In genomic region chr17:77503293-77503655, GRCh38 we compare ENCODE assay signal across 19 cellular contexts.
"Had no signal": no experiment of that assay in that cellular context is flagged by ENCODE, and none has a peak within 500 bp of the region (broad histone marks: within the 10 kb centered on the region; RNA-seq: fewer than 3 reads in every experiment).

No MANE protein-coding gene starts in this region.

- H3K9me3 ChIP-seq: ascending aorta, breast epithelium, lower lobe of right lung, pancreas, tibial artery, vagina had no signal

- H3K27ac Mint-ChIP-seq: activated CD4-positive, alpha-beta T cell treated with anti-CD3 and anti-CD28 coated beads, Interleukin-2, amount 10 ng/mL, durations not matched to agents 24 days and 14 days; endodermal cell; mesothelial cell of epicardium; neural progenitor cell had no signal

- ATAC-seq: left cardiac atrium, lower lobe of right lung, pancreas had no signal

- H3K27me3 ChIP-seq: ascending aorta, breast epithelium, dorsolateral prefrontal cortex, neural progenitor cell, pancreas, tibial artery, vagina had no signal

- H3K4me1 Mint-ChIP-seq: endodermal cell, mesothelial cell of epicardium, neural progenitor cell had no signal

- H3K9me3 Mint-ChIP-seq: activated CD4-positive, alpha-beta T cell treated with anti-CD3 and anti-CD28 coated beads, Interleukin-2, amount 10 ng/mL, durations not matched to agents 24 days and 14 days; endodermal cell; mesothelial cell of epicardium; neural progenitor cell; T-helper 2 cell treated with Interferon-gamma antibody and Interleukin-4, amounts not matched to agents 5 μg/mL and 100 μg/mL, for 36 hours had no signal

- H3K27ac ChIP-seq: ascending aorta, breast epithelium, dorsolateral prefrontal cortex, lower lobe of right lung, neural progenitor cell, pancreas, tibial artery, vagina had no signal

- DNase-seq: activated CD4-positive, alpha-beta T cell treated with anti-CD3 and anti-CD28 coated beads, Interleukin-2, amount 10 ng/mL, durations not matched to agents 24 days and 14 days; activated CD4-positive, CD25-positive, alpha-beta regulatory T cell; activated gamma-delta T cell treated with Interleukin-2 at 50 U/mL for 16 hours; activated T-cell treated with anti-CD3 and anti-CD28 coated beads for 4 hours; left cardiac atrium; lower lobe of right lung; stimulated activated CD4-positive, alpha-beta T cell treated with anti-CD3 and anti-CD28 coated beads, Interleukin-2, amount 100 ng/mL, for 48 hours; stimulated activated naive CD4-positive, alpha-beta T cell; SW 1271 had no signal

- H3K4me3 Mint-ChIP-seq: activated CD4-positive, alpha-beta T cell treated with anti-CD3 and anti-CD28 coated beads, Interleukin-2, amount 10 ng/mL, durations not matched to agents 24 days and 14 days; endodermal cell; mesothelial cell of epicardium; neural progenitor cell; T-helper 2 cell treated with Interferon-gamma antibody and Interleukin-4, amounts not matched to agents 5 μg/mL and 100 μg/mL, for 36 hours had no signal

- H3K36me3 ChIP-seq: breast epithelium, neural progenitor cell, pancreas had no signal

- H3K4me1 ChIP-seq: ascending aorta, breast epithelium, lower lobe of right lung, pancreas, tibial artery, vagina had no signal

- H3K4me3 ChIP-seq: ascending aorta, breast epithelium, dorsolateral prefrontal cortex, lower lobe of right lung, neural progenitor cell, pancreas, tibial artery, vagina had no signal

- H3K27me3 Mint-ChIP-seq: activated CD4-positive, alpha-beta T cell treated with anti-CD3 and anti-CD28 coated beads, Interleukin-2, amount 10 ng/mL, durations not matched to agents 24 days and 14 days had no signal
